ENCODE assay signal across 1 cellular context in the genomic region with DNA sequence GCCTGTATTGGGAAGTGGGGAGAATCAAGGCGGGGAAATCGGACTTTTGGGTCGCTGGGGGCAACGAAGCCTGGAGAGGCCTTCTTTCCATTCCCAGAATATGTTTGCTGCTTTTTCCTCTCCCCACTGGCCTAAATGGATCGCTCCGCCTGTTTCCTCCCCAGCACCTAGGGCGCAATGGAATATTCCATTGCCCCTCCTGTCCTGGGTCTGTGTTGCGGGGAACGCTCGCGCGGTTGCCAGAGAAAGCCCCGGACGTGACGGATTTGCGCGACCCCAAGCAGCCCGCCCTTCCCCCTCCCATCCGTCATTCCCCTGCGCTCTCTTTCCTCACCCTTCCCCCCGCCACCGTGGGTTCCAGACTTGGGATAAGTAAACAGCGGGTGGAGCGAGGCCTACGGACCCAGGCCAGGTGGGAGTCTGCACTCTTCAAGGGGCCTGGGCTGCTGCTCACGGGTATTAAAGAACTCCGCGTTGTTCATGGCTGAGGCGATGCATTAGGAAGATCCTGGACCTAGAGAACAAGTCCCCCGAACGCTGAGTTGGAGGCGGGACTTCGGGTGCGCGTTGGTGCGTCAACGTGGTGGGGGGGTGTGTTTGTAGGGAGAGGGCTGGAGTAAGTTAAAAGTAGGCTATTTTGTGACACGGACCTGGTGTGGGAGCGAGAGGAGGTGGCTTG.
TF ChIP-seq lines count a peak whose summit lies in the region.

A gene with protein sequence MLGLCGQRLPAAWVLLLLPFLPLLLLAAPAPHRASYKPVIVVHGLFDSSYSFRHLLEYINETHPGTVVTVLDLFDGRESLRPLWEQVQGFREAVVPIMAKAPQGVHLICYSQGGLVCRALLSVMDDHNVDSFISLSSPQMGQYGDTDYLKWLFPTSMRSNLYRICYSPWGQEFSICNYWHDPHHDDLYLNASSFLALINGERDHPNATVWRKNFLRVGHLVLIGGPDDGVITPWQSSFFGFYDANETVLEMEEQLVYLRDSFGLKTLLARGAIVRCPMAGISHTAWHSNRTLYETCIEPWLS (plus strand): TSS at position 307 of the 679 bp plus-strand sequence. CDS start 454 bp downstream, outside the sequence.

TF ChIP-seq in GM12878, 131 proteins besides CTCF, POLR2A, EP300 and RAD21 (continued from another document):
- TF ChIP-seq, protein P1, sequence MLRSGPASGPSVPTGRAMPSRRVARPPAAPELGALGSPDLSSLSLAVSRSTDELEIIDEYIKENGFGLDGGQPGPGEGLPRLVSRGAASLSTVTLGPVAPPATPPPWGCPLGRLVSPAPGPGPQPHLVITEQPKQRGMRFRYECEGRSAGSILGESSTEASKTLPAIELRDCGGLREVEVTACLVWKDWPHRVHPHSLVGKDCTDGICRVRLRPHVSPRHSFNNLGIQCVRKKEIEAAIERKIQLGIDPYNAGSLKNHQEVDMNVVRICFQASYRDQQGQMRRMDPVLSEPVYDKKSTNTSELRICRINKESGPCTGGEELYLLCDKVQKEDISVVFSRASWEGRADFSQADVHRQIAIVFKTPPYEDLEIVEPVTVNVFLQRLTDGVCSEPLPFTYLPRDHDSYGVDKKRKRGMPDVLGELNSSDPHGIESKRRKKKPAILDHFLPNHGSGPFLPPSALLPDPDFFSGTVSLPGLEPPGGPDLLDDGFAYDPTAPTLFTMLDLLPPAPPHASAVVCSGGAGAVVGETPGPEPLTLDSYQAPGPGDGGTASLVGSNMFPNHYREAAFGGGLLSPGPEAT (IDR thresholded peaks at IDR 0.05; ENCODE audit: low read depth): 0 out of 2 replicates have a peak, but pooled peaks have one; percentile 9
- TF ChIP-seq, protein P2, sequence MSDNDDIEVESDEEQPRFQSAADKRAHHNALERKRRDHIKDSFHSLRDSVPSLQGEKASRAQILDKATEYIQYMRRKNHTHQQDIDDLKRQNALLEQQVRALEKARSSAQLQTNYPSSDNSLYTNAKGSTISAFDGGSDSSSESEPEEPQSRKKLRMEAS (IDR thresholded peaks at IDR 0.05; ENCODE audit: low read depth, low read length): 0 out of 2 replicates have a peak, but pooled peaks have one; percentile 22
- TF ChIP-seq, protein P3, sequence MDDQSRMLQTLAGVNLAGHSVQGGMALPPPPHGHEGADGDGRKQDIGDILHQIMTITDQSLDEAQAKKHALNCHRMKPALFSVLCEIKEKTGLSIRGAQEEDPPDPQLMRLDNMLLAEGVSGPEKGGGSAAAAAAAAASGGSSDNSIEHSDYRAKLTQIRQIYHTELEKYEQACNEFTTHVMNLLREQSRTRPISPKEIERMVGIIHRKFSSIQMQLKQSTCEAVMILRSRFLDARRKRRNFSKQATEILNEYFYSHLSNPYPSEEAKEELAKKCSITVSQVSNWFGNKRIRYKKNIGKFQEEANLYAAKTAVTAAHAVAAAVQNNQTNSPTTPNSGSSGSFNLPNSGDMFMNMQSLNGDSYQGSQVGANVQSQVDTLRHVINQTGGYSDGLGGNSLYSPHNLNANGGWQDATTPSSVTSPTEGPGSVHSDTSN (IDR thresholded peaks at IDR 0.05; ENCODE audit: insufficient replicate concordance, low read depth, low read length): no peak
- peak; percentile 82 for TF ChIP-seq BHLHE40 (IDR thresholded peaks at IDR 0.05; ENCODE audit: borderline replicate concordance in 1 of 2, low read depth in 2 of 2, low read length in 1 of 2)
- no peak; the same call in 1 of the 2 replicates for TF ChIP-seq IRF4 (IDR thresholded peaks at IDR 0.05; ENCODE audit: low read depth, low read length)
- TF ChIP-seq YY1 (IDR thresholded peaks at IDR 0.05; ENCODE audit: low read depth, low read length): 0 out of 2 replicates have a peak, but pooled peaks have one; percentile 12
- TF ChIP-seq TARDBP (IDR thresholded peaks at IDR 0.05; ENCODE audit: borderline replicate concordance): no peak
- TF ChIP-seq POLR2AphosphoS2 (IDR thresholded peaks at IDR 0.05; ENCODE audit: low read depth, low read length): no peak
- TF ChIP-seq SIN3A (IDR thresholded peaks at IDR 0.05; ENCODE audit: low read depth, low read length): peak; percentile 78
- TF ChIP-seq, protein P4, sequence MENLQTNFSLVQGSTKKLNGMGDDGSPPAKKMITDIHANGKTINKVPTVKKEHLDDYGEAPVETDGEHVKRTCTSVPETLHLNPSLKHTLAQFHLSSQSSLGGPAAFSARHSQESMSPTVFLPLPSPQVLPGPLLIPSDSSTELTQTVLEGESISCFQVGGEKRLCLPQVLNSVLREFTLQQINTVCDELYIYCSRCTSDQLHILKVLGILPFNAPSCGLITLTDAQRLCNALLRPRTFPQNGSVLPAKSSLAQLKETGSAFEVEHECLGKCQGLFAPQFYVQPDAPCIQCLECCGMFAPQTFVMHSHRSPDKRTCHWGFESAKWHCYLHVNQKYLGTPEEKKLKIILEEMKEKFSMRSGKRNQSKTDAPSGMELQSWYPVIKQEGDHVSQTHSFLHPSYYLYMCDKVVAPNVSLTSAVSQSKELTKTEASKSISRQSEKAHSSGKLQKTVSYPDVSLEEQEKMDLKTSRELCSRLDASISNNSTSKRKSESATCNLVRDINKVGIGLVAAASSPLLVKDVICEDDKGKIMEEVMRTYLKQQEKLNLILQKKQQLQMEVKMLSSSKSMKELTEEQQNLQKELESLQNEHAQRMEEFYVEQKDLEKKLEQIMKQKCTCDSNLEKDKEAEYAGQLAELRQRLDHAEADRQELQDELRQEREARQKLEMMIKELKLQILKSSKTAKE (IDR thresholded peaks at IDR 0.05; ENCODE audit: low read depth, poor library complexity, severe bottlenecking): no peak
- no peak for TF ChIP-seq NR2F1 (conservative IDR thresholded peaks at IDR 0.05)
- no peak for TF ChIP-seq ZNF24 (IDR thresholded peaks at IDR 0.05)
- TF ChIP-seq NFIC (IDR thresholded peaks at IDR 0.05; ENCODE audit: low read depth, low read length): no peak
- TF ChIP-seq, protein P5, sequence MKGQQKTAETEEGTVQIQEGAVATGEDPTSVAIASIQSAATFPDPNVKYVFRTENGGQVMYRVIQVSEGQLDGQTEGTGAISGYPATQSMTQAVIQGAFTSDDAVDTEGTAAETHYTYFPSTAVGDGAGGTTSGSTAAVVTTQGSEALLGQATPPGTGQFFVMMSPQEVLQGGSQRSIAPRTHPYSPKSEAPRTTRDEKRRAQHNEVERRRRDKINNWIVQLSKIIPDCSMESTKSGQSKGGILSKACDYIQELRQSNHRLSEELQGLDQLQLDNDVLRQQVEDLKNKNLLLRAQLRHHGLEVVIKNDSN (IDR thresholded peaks at IDR 0.05; ENCODE audit: borderline replicate concordance, extremely low read length, insufficient read depth, low read depth, low read length): no peak
- TF ChIP-seq, protein P6, sequence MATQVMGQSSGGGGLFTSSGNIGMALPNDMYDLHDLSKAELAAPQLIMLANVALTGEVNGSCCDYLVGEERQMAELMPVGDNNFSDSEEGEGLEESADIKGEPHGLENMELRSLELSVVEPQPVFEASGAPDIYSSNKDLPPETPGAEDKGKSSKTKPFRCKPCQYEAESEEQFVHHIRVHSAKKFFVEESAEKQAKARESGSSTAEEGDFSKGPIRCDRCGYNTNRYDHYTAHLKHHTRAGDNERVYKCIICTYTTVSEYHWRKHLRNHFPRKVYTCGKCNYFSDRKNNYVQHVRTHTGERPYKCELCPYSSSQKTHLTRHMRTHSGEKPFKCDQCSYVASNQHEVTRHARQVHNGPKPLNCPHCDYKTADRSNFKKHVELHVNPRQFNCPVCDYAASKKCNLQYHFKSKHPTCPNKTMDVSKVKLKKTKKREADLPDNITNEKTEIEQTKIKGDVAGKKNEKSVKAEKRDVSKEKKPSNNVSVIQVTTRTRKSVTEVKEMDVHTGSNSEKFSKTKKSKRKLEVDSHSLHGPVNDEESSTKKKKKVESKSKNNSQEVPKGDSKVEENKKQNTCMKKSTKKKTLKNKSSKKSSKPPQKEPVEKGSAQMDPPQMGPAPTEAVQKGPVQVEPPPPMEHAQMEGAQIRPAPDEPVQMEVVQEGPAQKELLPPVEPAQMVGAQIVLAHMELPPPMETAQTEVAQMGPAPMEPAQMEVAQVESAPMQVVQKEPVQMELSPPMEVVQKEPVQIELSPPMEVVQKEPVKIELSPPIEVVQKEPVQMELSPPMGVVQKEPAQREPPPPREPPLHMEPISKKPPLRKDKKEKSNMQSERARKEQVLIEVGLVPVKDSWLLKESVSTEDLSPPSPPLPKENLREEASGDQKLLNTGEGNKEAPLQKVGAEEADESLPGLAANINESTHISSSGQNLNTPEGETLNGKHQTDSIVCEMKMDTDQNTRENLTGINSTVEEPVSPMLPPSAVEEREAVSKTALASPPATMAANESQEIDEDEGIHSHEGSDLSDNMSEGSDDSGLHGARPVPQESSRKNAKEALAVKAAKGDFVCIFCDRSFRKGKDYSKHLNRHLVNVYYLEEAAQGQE (IDR thresholded peaks at IDR 0.05; ENCODE audit: low read depth, low read length): no peak
- no peak for TF ChIP-seq WRNIP1 (IDR thresholded peaks at IDR 0.05; ENCODE audit: borderline replicate concordance, low read depth, low read length)
- TF ChIP-seq NBN (IDR thresholded peaks at IDR 0.05): peak; percentile 50; the same call in 1 of the 2 replicates
- TF ChIP-seq RB1 (IDR thresholded peaks at IDR 0.05; ENCODE audit: borderline replicate concordance): no peak
- peak; percentile 21; the same call in 1 of the 2 replicates for TF ChIP-seq POLR2AphosphoS5 (IDR thresholded peaks at IDR 0.05; ENCODE audit: low read length)
- peak; percentile 96 for TF ChIP-seq ATF7 (IDR thresholded peaks at IDR 0.05; ENCODE audit: low read depth)
- 0 out of 2 replicates have a peak, but pooled peaks have one; percentile 20 for TF ChIP-seq GATAD2B (conservative IDR thresholded peaks at IDR 0.05; ENCODE audit: low read depth)
- TF ChIP-seq, protein P7, sequence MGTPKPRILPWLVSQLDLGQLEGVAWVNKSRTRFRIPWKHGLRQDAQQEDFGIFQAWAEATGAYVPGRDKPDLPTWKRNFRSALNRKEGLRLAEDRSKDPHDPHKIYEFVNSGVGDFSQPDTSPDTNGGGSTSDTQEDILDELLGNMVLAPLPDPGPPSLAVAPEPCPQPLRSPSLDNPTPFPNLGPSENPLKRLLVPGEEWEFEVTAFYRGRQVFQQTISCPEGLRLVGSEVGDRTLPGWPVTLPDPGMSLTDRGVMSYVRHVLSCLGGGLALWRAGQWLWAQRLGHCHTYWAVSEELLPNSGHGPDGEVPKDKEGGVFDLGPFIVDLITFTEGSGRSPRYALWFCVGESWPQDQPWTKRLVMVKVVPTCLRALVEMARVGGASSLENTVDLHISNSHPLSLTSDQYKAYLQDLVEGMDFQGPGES (IDR thresholded peaks at IDR 0.05): no peak
- no peak for TF ChIP-seq SUZ12 (IDR thresholded peaks at IDR 0.05; ENCODE audit: unreplicated experiment)
- TF ChIP-seq SRF (IDR thresholded peaks at IDR 0.05; ENCODE audit: low read depth in 2 of 2, low read length in 2 of 2): peak in 1 of 2 experiments; percentile 68; a peak in 1 of 4 replicates
- peak; percentile 76 for TF ChIP-seq MEF2B (IDR thresholded peaks at IDR 0.05; ENCODE audit: partially characterized antibody, poor library complexity, severe bottlenecking)
- no peak for TF ChIP-seq CBX5 (IDR thresholded peaks at IDR 0.05; ENCODE audit: low read depth)
- no peak for TF ChIP-seq BMI1 (IDR thresholded peaks at IDR 0.05; ENCODE audit: borderline replicate concordance)
- no peak for TF ChIP-seq MXI1 (IDR thresholded peaks at IDR 0.05; ENCODE audit: low read depth, low read length)
- peak; percentile 97 for TF ChIP-seq CREM (IDR thresholded peaks at IDR 0.05; ENCODE audit: low read depth)
- no peak for TF ChIP-seq RELA (IDR thresholded peaks at IDR 0.05; ENCODE audit: borderline replicate concordance, partially characterized antibody)
- TF ChIP-seq, protein P8, sequence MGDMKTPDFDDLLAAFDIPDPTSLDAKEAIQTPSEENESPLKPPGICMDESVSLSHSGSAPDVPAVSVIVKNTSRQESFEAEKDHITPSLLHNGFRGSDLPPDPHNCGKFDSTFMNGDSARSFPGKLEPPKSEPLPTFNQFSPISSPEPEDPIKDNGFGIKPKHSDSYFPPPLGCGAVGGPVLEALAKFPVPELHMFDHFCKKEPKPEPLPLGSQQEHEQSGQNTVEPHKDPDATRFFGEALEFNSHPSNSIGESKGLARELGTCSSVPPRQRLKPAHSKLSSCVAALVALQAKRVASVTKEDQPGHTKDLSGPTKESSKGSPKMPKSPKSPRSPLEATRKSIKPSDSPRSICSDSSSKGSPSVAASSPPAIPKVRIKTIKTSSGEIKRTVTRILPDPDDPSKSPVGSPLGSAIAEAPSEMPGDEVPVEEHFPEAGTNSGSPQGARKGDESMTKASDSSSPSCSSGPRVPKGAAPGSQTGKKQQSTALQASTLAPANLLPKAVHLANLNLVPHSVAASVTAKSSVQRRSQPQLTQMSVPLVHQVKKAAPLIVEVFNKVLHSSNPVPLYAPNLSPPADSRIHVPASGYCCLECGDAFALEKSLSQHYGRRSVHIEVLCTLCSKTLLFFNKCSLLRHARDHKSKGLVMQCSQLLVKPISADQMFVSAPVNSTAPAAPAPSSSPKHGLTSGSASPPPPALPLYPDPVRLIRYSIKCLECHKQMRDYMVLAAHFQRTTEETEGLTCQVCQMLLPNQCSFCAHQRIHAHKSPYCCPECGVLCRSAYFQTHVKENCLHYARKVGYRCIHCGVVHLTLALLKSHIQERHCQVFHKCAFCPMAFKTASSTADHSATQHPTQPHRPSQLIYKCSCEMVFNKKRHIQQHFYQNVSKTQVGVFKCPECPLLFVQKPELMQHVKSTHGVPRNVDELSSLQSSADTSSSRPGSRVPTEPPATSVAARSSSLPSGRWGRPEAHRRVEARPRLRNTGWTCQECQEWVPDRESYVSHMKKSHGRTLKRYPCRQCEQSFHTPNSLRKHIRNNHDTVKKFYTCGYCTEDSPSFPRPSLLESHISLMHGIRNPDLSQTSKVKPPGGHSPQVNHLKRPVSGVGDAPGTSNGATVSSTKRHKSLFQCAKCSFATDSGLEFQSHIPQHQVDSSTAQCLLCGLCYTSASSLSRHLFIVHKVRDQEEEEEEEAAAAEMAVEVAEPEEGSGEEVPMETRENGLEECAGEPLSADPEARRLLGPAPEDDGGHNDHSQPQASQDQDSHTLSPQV (IDR thresholded peaks at IDR 0.05): no peak
- no peak for TF ChIP-seq STAT3 (IDR thresholded peaks at IDR 0.05; ENCODE audit: low read depth, low read length)
- TF ChIP-seq RBBP5 (conservative IDR thresholded peaks at IDR 0.05): no peak
- no peak for TF ChIP-seq TBL1XR1 (IDR thresholded peaks at IDR 0.05; ENCODE audit: low read depth, low read length)
- TF ChIP-seq SUPT20H (IDR thresholded peaks at IDR 0.05; ENCODE audit: borderline replicate concordance, control insufficient read depth, low read depth, low read length): no peak
- TF ChIP-seq RAD51 (IDR thresholded peaks at IDR 0.05): no peak
- TF ChIP-seq JUND (IDR thresholded peaks at IDR 0.05; ENCODE audit: low read depth, low read length): peak; percentile 93
- no peak for TF ChIP-seq ESRRA (IDR thresholded peaks at IDR 0.05; ENCODE audit: low read length)
- no peak for TF ChIP-seq EZH2 (IDR thresholded peaks at IDR 0.05; ENCODE audit: borderline replicate concordance, control insufficient read depth, low read depth, low read length)
- TF ChIP-seq KDM1A (IDR thresholded peaks at IDR 0.05; ENCODE audit: borderline replicate concordance): no peak
- TF ChIP-seq RCOR1 (conservative IDR thresholded peaks at IDR 0.05; ENCODE audit: low read depth, low read length): no peak
